8 cellular contexts compared by ENCODE assay signal in genomic region chr10:78426181-78426580, GRCh38.
"Had no signal": no experiment of that assay in that cellular context is flagged by ENCODE, and none has a peak within 500 bp of the region (broad histone marks: within the 10 kb centered on the region; RNA-seq: fewer than 3 reads in every experiment).

No MANE protein-coding gene starts in this region.

- ATAC-seq: K562 had no signal

- H3K4me2 ChIP-seq: KMS-11 had no signal

- H3K4me3 ChIP-seq: K562 had no signal

- DNase-seq: IMR-90, Kasumi-1, KBM-7, KG1 had no signal

- H3K9ac ChIP-seq: KMS-11 had no signal

- FAIRE-seq: HTR-8/SVneo, K562 had no signal

- H3K27ac ChIP-seq: HL-60, KMS-11 had no signal
